Comparison of ENCODE assay signal across 12 cellular contexts in the genomic region with DNA sequence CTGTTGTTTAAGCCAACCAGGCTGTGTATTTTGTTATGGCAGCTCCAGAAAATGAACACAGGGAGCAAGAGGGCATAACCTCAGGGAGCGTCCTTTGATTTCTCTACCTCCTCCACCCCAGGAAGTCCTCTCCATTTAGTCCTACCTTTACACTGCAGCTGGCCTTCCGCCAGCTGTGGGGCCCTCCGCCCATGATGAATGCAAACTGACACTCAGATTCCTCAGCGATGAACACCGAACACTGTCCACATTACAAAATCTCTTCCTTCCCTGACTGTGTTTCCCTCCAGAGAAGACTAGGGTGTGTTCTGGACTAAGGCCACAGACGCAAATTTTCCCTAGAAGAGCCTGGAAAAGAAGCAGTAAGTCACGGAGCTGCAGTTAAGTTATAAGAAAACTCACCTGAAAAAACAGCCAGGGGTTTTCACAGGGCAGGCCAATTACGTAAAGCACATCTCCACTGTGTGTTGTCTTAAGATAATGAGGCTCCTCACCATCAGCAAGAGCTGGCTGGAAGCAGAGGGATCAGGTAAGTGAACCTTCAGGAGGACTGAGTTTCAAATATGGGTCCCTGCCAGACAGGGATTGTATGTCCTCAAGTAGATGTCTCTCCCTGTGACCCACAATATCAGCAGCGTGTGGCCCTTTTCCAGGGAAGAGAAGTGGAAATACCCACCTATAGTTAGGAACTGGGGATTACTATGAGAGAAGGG. TPM values are rescaled to one million over a fixed set of nuclear protein-coding genes. Genes with fewer than 3 reads are reported as not detected.
DNase-seq lines count a peak whose midpoint lies in the region; ATAC-seq and TF ChIP-seq lines count a peak whose summit lies in the region.
"Had no signal": no experiment of that assay in that cellular context is flagged by ENCODE, and none has a peak within 500 bp of the region (broad histone marks: within the 10 kb centered on the region; RNA-seq: fewer than 3 reads in every experiment).

No MANE protein-coding gene starts in this region.

- H3K27me3 ChIP-seq in left lung, result no peaks in the 10 kb centered on the region
- H3K27me3 ChIP-seq in aorta (ENCODE audit: control insufficient read depth in 1 of 2, insufficient read depth in 2 of 2, low read length in 1 of 2), result no peaks in the 10 kb centered on the region
- H3K27me3 ChIP-seq in sigmoid colon, result no peaks in the 10 kb centered on the region

- peaks cover 7% of the 10 kb centered on the region for H3K4me1 Mint-ChIP-seq in activated naive CD4-positive, alpha-beta T cell treated with anti-CD3 and anti-CD28 coated beads, Interleukin-2, amount 50 U/mL, for 24 hours

- no peaks in the 10 kb centered on the region for H3K9me3 Mint-ChIP-seq in activated naive CD4-positive, alpha-beta T cell treated with anti-CD3 and anti-CD28 coated beads, Interleukin-2, amount 50 U/mL, for 24 hours
- H3K9me3 Mint-ChIP-seq: effector memory CD8-positive, alpha-beta T cell had no signal

- H3K36me3 ChIP-seq in left lung (no peaks in the 10 kb centered on the region), aorta (ENCODE audit: control insufficient read depth in 1 of 2, insufficient read depth in 2 of 2, low read length in 1 of 2) (no peaks in the 10 kb centered on the region), sigmoid colon (no peaks in the 10 kb centered on the region)

- WGBS in aorta, 2 donors, result 87 to 92% methylated on average over 9 of the region's 9 CpGs
- WGBS in sigmoid colon, 2 donors, result 25 to 71% methylated on average over 9 of the region's 9 CpGs

- peaks cover 0 to 7% of the 10 kb centered on the region in 2 donors for H3K4me1 ChIP-seq in left lung
- no peaks in the 10 kb centered on the region for H3K4me1 ChIP-seq in aorta (ENCODE audit: control insufficient read depth in 1 of 2, insufficient read depth in 2 of 2, low read length in 2 of 2)
- no peaks in the 10 kb centered on the region for H3K4me1 ChIP-seq in sigmoid colon

- intact Hi-C loops in left lung (cut with DNase I), result no loop called here
- intact Hi-C loops in aorta (cut with DNase I), result no loop called here
- intact Hi-C loops in sigmoid colon (cut with DNase I), result no loop called here

- H3K4me3 ChIP-seq in cardiac fibroblast (replicated peaks in 1 of 2; ENCODE audit: low read depth in 2 of 2, low read length in 2 of 2) (no peak overlapping the region), left lung (no peak overlapping the region), aorta (ENCODE audit: low read length in 2 of 2) (no peak overlapping the region), sigmoid colon (no peak overlapping the region)

- no peak for TF ChIP-seq EP300 in sigmoid colon (IDR thresholded peaks at IDR 0.05)

- no peaks in the 10 kb centered on the region for H3K36me3 Mint-ChIP-seq in activated naive CD4-positive, alpha-beta T cell treated with anti-CD3 and anti-CD28 coated beads, Interleukin-2, amount 50 U/mL, for 24 hours

- ATAC-seq in left lung (peak; percentile 48), aorta (ENCODE audit: low FRiP score) (peak; percentile 19), HG02588 (IDR thresholded peaks at IDR 0.05; ENCODE audit: unreplicated experiment) (no peak)
- ATAC-seq: effector memory CD8-positive, alpha-beta T cell had no signal

- TF ChIP-seq CTCF in cardiac fibroblast (IDR thresholded peaks at IDR 0.05; ENCODE audit: low read depth, low read length) (no peak), left lung (IDR thresholded peaks at IDR 0.05) (no peak), sigmoid colon (IDR thresholded peaks at IDR 0.05) (no peak)

- TF ChIP-seq POLR2A in sigmoid colon (IDR thresholded peaks at IDR 0.05), result no peak

- H3K27ac ChIP-seq in left lung (peak overlapping the region; percentile 19 to 28), aorta (ENCODE audit: low read depth in 1 of 2, low read length in 2 of 2) (no peak overlapping the region), sigmoid colon (peak overlapping the region in 1 of 4 donors; percentile 23)

- H3K9me3 ChIP-seq in left lung (peaks cover 0 to 13% of the 10 kb centered on the region in 2 donors), aorta (ENCODE audit: control insufficient read depth, low read length) (peaks cover 3% of the 10 kb centered on the region), sigmoid colon (peaks cover 0 to 4% (median 0%) of the 10 kb centered on the region in 4 donors)

- peak overlapping the region; percentile 53 for H3K27ac Mint-ChIP-seq in activated naive CD4-positive, alpha-beta T cell treated with anti-CD3 and anti-CD28 coated beads, Interleukin-2, amount 50 U/mL, for 24 hours
- H3K27ac Mint-ChIP-seq: effector memory CD8-positive, alpha-beta T cell had no signal

- no peak for DNase-seq in activated naive CD4-positive, alpha-beta T cell treated with anti-CD3 and anti-CD28 coated beads, Interleukin-2, amount 50 U/mL, for 16 hours
- DNase-seq in cardiac fibroblast (ENCODE audit: low read depth in 2 of 2) (peak; percentile 18 to 38), left lung (no peak), aorta (no peak), sigmoid colon (no peak), DMS53 treated with DMSO at 0.1 percent for 48 hours (lab: John Stamatoyannopoulos, UW; ENCODE audit: unreplicated experiment) (no peak)
- DNase-seq: DND-41; effector memory CD8-positive, alpha-beta T cell; naive thymus-derived CD4-positive, alpha-beta T cell; stimulated activated CD8-positive, alpha-beta memory T cell treated with anti-CD3 and anti-CD28 coated beads, Interleukin-4, amount 100 ng/mL, for 48 hours had no signal

- H3K4me3 Mint-ChIP-seq in activated naive CD4-positive, alpha-beta T cell treated with anti-CD3 and anti-CD28 coated beads, Interleukin-2, amount 50 U/mL, for 24 hours, result no peak overlapping the region
- H3K4me3 Mint-ChIP-seq: effector memory CD8-positive, alpha-beta T cell; naive thymus-derived CD4-positive, alpha-beta T cell had no signal

- peaks cover 3% of the 10 kb centered on the region for H3K27me3 Mint-ChIP-seq in activated naive CD4-positive, alpha-beta T cell treated with anti-CD3 and anti-CD28 coated beads, Interleukin-2, amount 50 U/mL, for 24 hours
- H3K27me3 Mint-ChIP-seq: naive thymus-derived CD4-positive, alpha-beta T cell had no signal

RNA-seq across cellular contexts. Expression of a gene that starts 46.3 kb away (rescaled TPM):
- total RNA-seq in left lung (100 to 1,000 TPM; 288 to 295 TPM), aorta (1 to 10 TPM; 7.1 to 8.4 TPM), sigmoid colon (100 to 1,000 TPM in 3 of 4 donors, 10 to 100 TPM in 1; 92.4 to 118 (median 109) TPM)
- polyA plus RNA-seq in aorta (10 to 100 TPM in 1 of 2 donors, 1 to 10 TPM in 1; 7.1 to 23.8 TPM), sigmoid colon (100 to 1,000 TPM in 1 of 3 donors, 10 to 100 TPM in 2; 54.7 to 259 (median 79.1) TPM)

Comparison
In these comparisons a context has a peak if more than half of its experiments do, and no peak if none do; other contexts are left out.
1. DNase-seq: peak in cardiac fibroblast (2 of 2); none in activated naive CD4-positive, alpha-beta T cell treated with anti-CD3 and anti-CD28 coated beads, Interleukin-2, amount 50 U/mL, for 16 hours (single experiment), left lung (0 of 2), aorta (0 of 2), sigmoid colon (single experiment) and DMS53 treated with DMSO at 0.1 percent for 48 hours (single experiment).
2. H3K27ac ChIP-seq: peak in left lung (2 of 2); none in aorta (0 of 2).
3. RNA of a gene that starts 46.3 kb away (total RNA-seq): 288 to 295 TPM in left lung and 92.4 to 118 TPM in sigmoid colon; 7.1 to 8.4 TPM in aorta; every median in the first group is over 4 times any median in the second.